10 cellular contexts compared by ENCODE assay signal in genomic region chr6:161439093-161439492, GRCh38.
DNase-seq lines count a peak whose midpoint lies in the region; ATAC-seq lines count a peak whose summit lies in the region.
"Had no signal": no experiment of that assay in that cellular context is flagged by ENCODE, and none has a peak within 500 bp of the region (broad histone marks: within the 10 kb centered on the region; RNA-seq: fewer than 3 reads in every experiment).

No MANE protein-coding gene starts in this region.

- H3K4me3 Mint-ChIP-seq in T-helper 1 cell treated with Interleukin-12 subunit alpha and Interleukin-12 subunit beta and Interleukin-4 antibody, amounts not matched to agents 30 μg/mL and 1 μg/mL, for 36 hours: peak overlapping the region; percentile 17
- H3K4me3 Mint-ChIP-seq in stimulated activated memory B cell treated with anti-CD40 and anti-IgM and Interleukin-4, amounts not matched to agents 10 μg/mL and 1 μg/mL and 100 μg/mL, for 72 hours: no peak overlapping the region
- no peak overlapping the region for H3K4me3 Mint-ChIP-seq in T-helper 17 cell
- H3K4me3 Mint-ChIP-seq: stimulated activated naive CD8-positive, alpha-beta T cell treated with anti-CD3 and anti-CD28 coated beads, Interleukin-15, Interleukin-2, amounts not matched to agents 100 ng/mL and 50 ng/mL, for 24 hours had no signal

- DNase-seq in NCI-H2029 (lab: John Stamatoyannopoulos, UW) (peak; percentile 39), NCI-H2029 treated with DMSO at 0.1 percent for 48 hours (lab: John Stamatoyannopoulos, UW) (no peak), globus pallidus (ENCODE audit: low spot score) (peak; percentile 93), NOMO-1 treated with dmso at 0.1 percent for 144 hours (lab: John Stamatoyannopoulos, UW; ENCODE audit: unreplicated experiment) (no peak), T-helper 17 cell (no peak)

- no peak for ATAC-seq in stimulated activated memory B cell treated with anti-CD40 and anti-IgM and Interleukin-4, amounts not matched to agents 10 μg/mL and 1 μg/mL and 100 μg/mL, for 72 hours
- no peak for ATAC-seq in T-helper 17 cell

- H3K36me3 Mint-ChIP-seq in T-helper 1 cell treated with Interleukin-12 subunit alpha and Interleukin-12 subunit beta and Interleukin-4 antibody, amounts not matched to agents 30 μg/mL and 1 μg/mL, for 36 hours (ENCODE audit: low read depth): no peaks in the 10 kb centered on the region
- no peaks in the 10 kb centered on the region for H3K36me3 Mint-ChIP-seq in stimulated activated memory B cell treated with anti-CD40 and anti-IgM and Interleukin-4, amounts not matched to agents 10 μg/mL and 1 μg/mL and 100 μg/mL, for 72 hours
- no peaks in the 10 kb centered on the region for H3K36me3 Mint-ChIP-seq in T-helper 17 cell (ENCODE audit: low read depth)

- H3K9me3 Mint-ChIP-seq in T-helper 1 cell treated with Interleukin-12 subunit alpha and Interleukin-12 subunit beta and Interleukin-4 antibody, amounts not matched to agents 30 μg/mL and 1 μg/mL, for 36 hours: no peaks in the 10 kb centered on the region
- no peaks in the 10 kb centered on the region for H3K9me3 Mint-ChIP-seq in stimulated activated memory B cell treated with anti-CD40 and anti-IgM and Interleukin-4, amounts not matched to agents 10 μg/mL and 1 μg/mL and 100 μg/mL, for 72 hours
- H3K9me3 Mint-ChIP-seq: stimulated activated naive CD8-positive, alpha-beta T cell treated with anti-CD3 and anti-CD28 coated beads, Interleukin-15, Interleukin-2, amounts not matched to agents 100 ng/mL and 50 ng/mL, for 24 hours had no signal

- peaks cover 4% of the 10 kb centered on the region for H3K27me3 Mint-ChIP-seq in T-helper 1 cell treated with Interleukin-12 subunit alpha and Interleukin-12 subunit beta and Interleukin-4 antibody, amounts not matched to agents 30 μg/mL and 1 μg/mL, for 36 hours (ENCODE audit: low read depth)
- H3K27me3 Mint-ChIP-seq in stimulated activated memory B cell treated with anti-CD40 and anti-IgM and Interleukin-4, amounts not matched to agents 10 μg/mL and 1 μg/mL and 100 μg/mL, for 72 hours: no peaks in the 10 kb centered on the region
- H3K27me3 Mint-ChIP-seq in T-helper 17 cell: peaks cover 11% of the 10 kb centered on the region

- no peak overlapping the region for H3K27ac Mint-ChIP-seq in T-helper 1 cell treated with Interleukin-12 subunit alpha and Interleukin-12 subunit beta and Interleukin-4 antibody, amounts not matched to agents 30 μg/mL and 1 μg/mL, for 36 hours
- H3K27ac Mint-ChIP-seq in stimulated activated memory B cell treated with anti-CD40 and anti-IgM and Interleukin-4, amounts not matched to agents 10 μg/mL and 1 μg/mL and 100 μg/mL, for 72 hours: no peak overlapping the region
- H3K27ac Mint-ChIP-seq in T-helper 17 cell: no peak overlapping the region
- H3K27ac Mint-ChIP-seq: stimulated activated naive CD8-positive, alpha-beta T cell treated with anti-CD3 and anti-CD28 coated beads, Interleukin-15, Interleukin-2, amounts not matched to agents 100 ng/mL and 50 ng/mL, for 24 hours had no signal

- no peaks in the 10 kb centered on the region for H3K9me3 ChIP-seq in T-helper 17 cell (ENCODE audit: control insufficient read depth, low read length, poor library complexity, severe bottlenecking)

- peak overlapping the region; percentile 84 for H3K27ac ChIP-seq in temporal lobe (ENCODE audit: low read depth, low read length)
- H3K27ac ChIP-seq: epithelial cell of prostate had no signal

- H3K4me1 Mint-ChIP-seq in T-helper 1 cell treated with Interleukin-12 subunit alpha and Interleukin-12 subunit beta and Interleukin-4 antibody, amounts not matched to agents 30 μg/mL and 1 μg/mL, for 36 hours (ENCODE audit: low read depth): no peaks in the 10 kb centered on the region
- no peaks in the 10 kb centered on the region for H3K4me1 Mint-ChIP-seq in stimulated activated memory B cell treated with anti-CD40 and anti-IgM and Interleukin-4, amounts not matched to agents 10 μg/mL and 1 μg/mL and 100 μg/mL, for 72 hours
- no peaks in the 10 kb centered on the region for H3K4me1 Mint-ChIP-seq in T-helper 17 cell

Comparison
In these comparisons a context has a peak if more than half of its experiments do, and no peak if none do; other contexts are left out.
1. DNase-seq: peak in NCI-H2029 (single experiment) and globus pallidus (single experiment); none in NCI-H2029 treated with DMSO at 0.1 percent for 48 hours (single experiment), NOMO-1 treated with dmso at 0.1 percent for 144 hours (single experiment) and T-helper 17 cell (0 of 3).